In genomic region chr6:7188492-7188891, GRCh38 we compare ENCODE assay signal across 9 cellular contexts.
DNase-seq lines count a peak whose midpoint lies in the region; ATAC-seq lines count a peak whose summit lies in the region.
"Had no signal": no experiment of that assay in that cellular context is flagged by ENCODE, and none has a peak within 500 bp of the region (broad histone marks: within the 10 kb centered on the region; RNA-seq: fewer than 3 reads in every experiment).

No MANE protein-coding gene starts in this region.

- H3K27ac ChIP-seq in skeletal muscle tissue (ENCODE audit: low read depth, low read length), result peak overlapping the region; percentile 10
- no peak overlapping the region for H3K27ac ChIP-seq in CD8-positive, alpha-beta memory T cell (ENCODE audit: low read depth, low read length)
- H3K27ac ChIP-seq: SJSA1 had no signal

- CTCF ChIA-PET in CD8-positive, alpha-beta memory T cell (lab: Charles Lee), result no interaction called here

- peak overlapping the region in 1 of 3 donors; percentile 5 for H3K9ac ChIP-seq in skeletal muscle tissue (ENCODE audit: low read depth in 1 of 3, low read length in 3 of 3)

- no peak overlapping the region for H3K4me3 ChIP-seq in skeletal muscle tissue (ENCODE audit: low read length in 3 of 3)
- H3K4me3 ChIP-seq in CD8-positive, alpha-beta memory T cell (ENCODE audit: low read length), result no peak overlapping the region
- H3K4me3 ChIP-seq: SJSA1 had no signal

- H3K4me1 ChIP-seq in skeletal muscle tissue (ENCODE audit: control insufficient read depth in 3 of 3, insufficient read depth in 3 of 3, low read length in 3 of 3), result peaks cover 0 to 2% (median 0%) of the 10 kb centered on the region in 3 donors
- H3K4me1 ChIP-seq in CD8-positive, alpha-beta memory T cell (ENCODE audit: insufficient read depth, low read length), result no peaks in the 10 kb centered on the region
- H3K4me1 ChIP-seq: SJSA1 had no signal

- no peaks in the 10 kb centered on the region for H3K9me3 ChIP-seq in skeletal muscle tissue (ENCODE audit: control insufficient read depth in 3 of 3, low read length in 3 of 3)
- H3K9me3 ChIP-seq in CD8-positive, alpha-beta memory T cell (ENCODE audit: low read length), result no peaks in the 10 kb centered on the region
- H3K9me3 ChIP-seq: SJSA1 had no signal

- H3K27me3 ChIP-seq in skeletal muscle tissue (ENCODE audit: control insufficient read depth in 3 of 3, insufficient read depth in 3 of 3, low read length in 3 of 3), result no peaks in the 10 kb centered on the region
- H3K27me3 ChIP-seq in CD8-positive, alpha-beta memory T cell (ENCODE audit: insufficient read depth, low read length, poor library complexity, severe bottlenecking), result no peaks in the 10 kb centered on the region
- H3K27me3 ChIP-seq: SJSA1 had no signal

- H3K4me3 Mint-ChIP-seq in CD8-positive, alpha-beta memory T cell, result no peak overlapping the region

- peaks cover 9 to 41% (median 36%) of the 10 kb centered on the region in 3 donors for H3K36me3 ChIP-seq in skeletal muscle tissue (ENCODE audit: control insufficient read depth in 3 of 3, insufficient read depth in 3 of 3, low read length in 3 of 3)
- H3K36me3 ChIP-seq in CD8-positive, alpha-beta memory T cell (ENCODE audit: insufficient read depth, low read length), result peaks cover 14% of the 10 kb centered on the region

- H3K27ac Mint-ChIP-seq in CD8-positive, alpha-beta memory T cell, result peak overlapping the region in 1 of 8 donors; percentile 21

- H3K27me3 Mint-ChIP-seq in CD8-positive, alpha-beta memory T cell, result no peaks in the 10 kb centered on the region

- DNase-seq in MV-4-11 (lab: John Stamatoyannopoulos, UW) (peak; percentile 93), NCI-H446 (lab: John Stamatoyannopoulos, UW) (no peak), DMS53 (lab: John Stamatoyannopoulos, UW) (no peak)
- DNase-seq in CD8-positive, alpha-beta memory T cell, result no peak
- DNase-seq: H7 had no signal

- no peaks in the 10 kb centered on the region for H3K9me3 Mint-ChIP-seq in CD8-positive, alpha-beta memory T cell

- H3K4me1 Mint-ChIP-seq in CD8-positive, alpha-beta memory T cell, result peaks cover 2 to 12% (median 6%) of the 10 kb centered on the region in 3 donors

- H3K36me3 Mint-ChIP-seq in CD8-positive, alpha-beta memory T cell, result peaks cover 18 to 83% (median 24%) of the 10 kb centered on the region in 3 donors

- POLR2A ChIA-PET in CD8-positive, alpha-beta memory T cell (lab: Charles Lee), result no interaction called here

- peak; percentile 85 for ATAC-seq in GM19043 (IDR thresholded peaks at IDR 0.05; ENCODE audit: low read depth, unreplicated experiment)
- ATAC-seq in HG02759 (IDR thresholded peaks at IDR 0.05; ENCODE audit: unreplicated experiment), result peak; percentile 93
